ENCODE assay signal across 8 cellular contexts in genomic region chr1:20634065-20634593, GRCh38. TPM values are rescaled to one million over a fixed set of nuclear protein-coding genes. Genes with fewer than 3 reads are reported as not detected.
DNase-seq lines count a peak whose midpoint lies in the region; ATAC-seq and TF ChIP-seq lines count a peak whose summit lies in the region.

No MANE protein-coding gene starts in this region.

- H3K9me3 Mint-ChIP-seq in activated B cell treated with CpG ODN at 0.5 μM for 24 hours (peaks cover 4% of the 10 kb centered on the region), glutamatergic neuron (ENCODE audit: unreplicated experiment) (no peaks in the 10 kb centered on the region)

- peaks cover 12% of the 10 kb centered on the region for H3F3A ChIP-seq in smooth muscle cell (ENCODE audit: low read depth)

- H3K4me3 ChIP-seq in smooth muscle cell = peak overlapping the region; percentile 93

- H3K27ac Mint-ChIP-seq in activated B cell treated with CpG ODN at 0.5 μM for 24 hours (peak overlapping the region; percentile 80), glutamatergic neuron (ENCODE audit: unreplicated experiment) (no peak overlapping the region)

- H4K20me1 ChIP-seq in smooth muscle cell (ENCODE audit: low read depth) = peaks cover 36% of the 10 kb centered on the region

- peak overlapping the region; percentile 90 for H3K4me2 ChIP-seq in smooth muscle cell

- intact Hi-C loops in activated B cell treated with CpG ODN at 0.5 μM for 24 hours (cut with micrococcal nuclease) = loop anchor here (1.0 to 5.0 kb wide), 2 partner anchors 27 to 127 kb away; partner anchors contain the start of genes DDOST and MUL1

- no peaks in the 10 kb centered on the region for H3K79me2 ChIP-seq in smooth muscle cell (ENCODE audit: low read depth)

- peaks cover 7% of the 10 kb centered on the region for H3K36me3 Mint-ChIP-seq in activated B cell treated with CpG ODN at 0.5 μM for 24 hours (ENCODE audit: low read depth)
- H3K36me3 Mint-ChIP-seq in glutamatergic neuron (ENCODE audit: unreplicated experiment) = peaks cover 4% of the 10 kb centered on the region

- H3K4me1 ChIP-seq in smooth muscle cell (ENCODE audit: low read depth) = no peaks in the 10 kb centered on the region

- POLR2A ChIA-PET in activated B cell treated with CpG ODN at 0.5 μM for 24 hours (lab: Charles Lee) = interaction anchor here (0.5 to 2.0 kb wide), 7 partner anchors 16 to 514 kb away, joined by 3 to 17 read pairs (median 4); partner anchors contain the start of genes DDOST, HP1BP3, MUL1 and SH2D5

- TF ChIP-seq CTCF in activated B cell treated with CpG ODN at 0.5 μM for 24 hours (IDR thresholded peaks at IDR 0.05) (no peak), glutamatergic neuron (IDR thresholded peaks at IDR 0.05; ENCODE audit: partially characterized antibody, unreplicated experiment) (no peak), smooth muscle cell (IDR thresholded peaks at IDR 0.05; ENCODE audit: borderline replicate concordance, insufficient read depth, poor library complexity, severe bottlenecking) (no peak)

- CTCF ChIA-PET in activated B cell treated with CpG ODN at 0.5 μM for 24 hours (lab: Charles Lee) = interaction anchor here (0.7 to 1.0 kb wide), 3 partner anchors 12 to 421 kb away, joined by 3 to 6 read pairs (median 4); partner anchors contain the start of gene DDOST

- H3K27me3 ChIP-seq in smooth muscle cell (ENCODE audit: low read depth) = no peaks in the 10 kb centered on the region

- H3K9ac ChIP-seq in smooth muscle cell (ENCODE audit: low read depth) = peak overlapping the region; percentile 83

- H3K9me3 ChIP-seq in smooth muscle cell (replicated peaks; ENCODE audit: low read depth) = no peaks in the 10 kb centered on the region

- H3K36me3 ChIP-seq in smooth muscle cell (ENCODE audit: low read depth) = no peaks in the 10 kb centered on the region

- peak; percentile 21 for DNase-seq in activated naive CD4-positive, alpha-beta T cell treated with Interleukin-2 at 50 U/mL for 16 hours
- DNase-seq in activated naive CD4-positive, alpha-beta T cell treated with anti-CD3 and anti-CD28 coated beads, Interleukin-2, amount 50 U/mL, for 16 hours = no peak
- DNase-seq in activated B cell treated with CpG ODN at 0.5 μM for 24 hours (no peak), glutamatergic neuron (no peak), smooth muscle cell (lab: John Stamatoyannopoulos, UW; ENCODE audit: unreplicated experiment) (no peak), mesenteric fat pad (ENCODE audit: low spot score) (no peak), HuH-7 (ENCODE audit: low spot score) (no peak), OCI-M1 (lab: John Stamatoyannopoulos, UW) (no peak)

- H3K27me3 Mint-ChIP-seq in activated B cell treated with CpG ODN at 0.5 μM for 24 hours = no peaks in the 10 kb centered on the region
- no peaks in the 10 kb centered on the region for H3K27me3 Mint-ChIP-seq in glutamatergic neuron (ENCODE audit: unreplicated experiment)

- WGBS in smooth muscle cell (ENCODE audit: low lambda C conversion rate) = 2% methylated on average over 11 of the region's 11 CpGs

- peak overlapping the region; percentile 35 for H2AFZ ChIP-seq in smooth muscle cell (ENCODE audit: low read depth)

- ATAC-seq in activated B cell treated with CpG ODN at 0.5 μM for 24 hours (ENCODE audit: low read depth) = peak; percentile 13

- H3K4me3 Mint-ChIP-seq in activated B cell treated with CpG ODN at 0.5 μM for 24 hours = peak overlapping the region; percentile 88
- peak overlapping the region; percentile 87 for H3K4me3 Mint-ChIP-seq in glutamatergic neuron (ENCODE audit: unreplicated experiment)

- H3K27ac ChIP-seq in smooth muscle cell (ENCODE audit: low read depth) = peak overlapping the region; percentile 3

- H3K4me1 Mint-ChIP-seq in activated B cell treated with CpG ODN at 0.5 μM for 24 hours = peaks cover 12% of the 10 kb centered on the region
- peaks cover 9% of the 10 kb centered on the region for H3K4me1 Mint-ChIP-seq in glutamatergic neuron (ENCODE audit: low read depth, unreplicated experiment)

RNA-seq across cellular contexts. Expression of gene PINK1, which starts 0.9 kb away (rescaled TPM):
- total RNA-seq in activated B cell treated with CpG ODN at 0.5 μM for 24 hours (3.4 and 4.2 TPM in 2 replicates), glutamatergic neuron (ENCODE audit: unreplicated experiment) (32.0 TPM), smooth muscle cell (23.6 and 28.8 TPM in 2 replicates), mesenteric fat pad (87.6 TPM)
- polyA plus RNA-seq in smooth muscle cell = 57.7 and 63.3 TPM in 2 replicates

RNA-seq across cellular contexts. Expression of gene DDOST, which starts 27.0 kb away (rescaled TPM):
- total RNA-seq in activated B cell treated with CpG ODN at 0.5 μM for 24 hours (132 TPM in 2 replicates), glutamatergic neuron (ENCODE audit: unreplicated experiment) (126 TPM), smooth muscle cell (267 and 312 TPM in 2 replicates), mesenteric fat pad (133 TPM)
- polyA plus RNA-seq in smooth muscle cell = 353 and 439 TPM in 2 replicates

RNA-seq across cellular contexts. Expression of gene CDA, which starts 45.2 kb away (rescaled TPM):
- total RNA-seq in activated B cell treated with CpG ODN at 0.5 μM for 24 hours (not detected in 2 replicates), glutamatergic neuron (ENCODE audit: unreplicated experiment) (not detected), smooth muscle cell (0.58 TPM in 1 of 2 replicates, not detected in the other), mesenteric fat pad (6.4 TPM)
- 0.78 and 2.7 TPM in 2 replicates for polyA plus RNA-seq in smooth muscle cell
